16 cellular contexts compared by ENCODE assay signal in the genomic region with DNA sequence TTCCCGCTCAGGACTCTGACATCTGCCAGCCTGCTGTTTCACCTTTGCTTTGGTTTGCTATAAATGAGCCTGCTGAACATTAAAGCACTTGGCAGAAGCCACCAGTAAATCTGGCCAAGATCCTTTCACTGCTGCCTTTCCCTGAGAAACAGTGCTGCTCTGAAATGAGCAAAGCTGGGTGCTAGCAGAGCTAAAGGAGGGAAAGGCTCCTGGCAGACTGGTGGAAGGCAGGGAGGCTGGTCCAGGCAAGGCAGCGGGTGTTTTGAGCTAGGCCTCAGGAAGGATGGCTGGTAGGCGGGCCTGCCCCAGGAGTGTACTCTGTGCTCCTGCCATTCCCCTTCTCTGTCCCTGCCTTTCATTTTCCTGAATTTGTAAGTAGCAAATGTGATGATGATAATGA. TPM values are rescaled to one million over a fixed set of nuclear protein-coding genes. Genes with fewer than 3 reads are reported as not detected.
A peak's percentile ranks its signal among the peaks of the same experiment; 100 is the strongest.
DNase-seq lines count a peak whose midpoint lies in the region; ATAC-seq lines count a peak whose summit lies in the region.
"Had no signal": no experiment of that assay in that cellular context is flagged by ENCODE, and none has a peak within 500 bp of the region (broad histone marks: within the 10 kb centered on the region; RNA-seq: fewer than 3 reads in every experiment).

No MANE protein-coding gene starts in this region.

- peak overlapping the region; percentile 67 for H3K27ac ChIP-seq in rectal smooth muscle tissue (ENCODE audit: low read depth, low read length)
- H3K27ac ChIP-seq: colonic mucosa, left lung had no signal

- ATAC-seq in left ventricle myocardium superior = peak; percentile 85
- ATAC-seq in HG02973 (IDR thresholded peaks at IDR 0.05; ENCODE audit: unreplicated experiment) = no peak
- ATAC-seq: left lung had no signal

- H3K4me1 ChIP-seq in rectal smooth muscle tissue (ENCODE audit: control insufficient read depth, insufficient read depth, low read length) = peaks cover 22% of the 10 kb centered on the region
- H3K4me1 ChIP-seq: colonic mucosa, left lung had no signal

- H3K4me3 ChIP-seq in rectal smooth muscle tissue (ENCODE audit: low read length) = no peak overlapping the region
- H3K4me3 ChIP-seq: colonic mucosa, left lung had no signal

- no peak overlapping the region for H3K9ac ChIP-seq in rectal smooth muscle tissue (ENCODE audit: low read length)

- H3K36me3 ChIP-seq in rectal smooth muscle tissue (ENCODE audit: control insufficient read depth, insufficient read depth, low read length) = peaks cover 18% of the 10 kb centered on the region

- intact Hi-C loops in left ventricle myocardium superior (cut with micrococcal nuclease) = no loop called here

- no peaks in the 10 kb centered on the region for H3K27me3 ChIP-seq in rectal smooth muscle tissue (ENCODE audit: control insufficient read depth, insufficient read depth, low read length)
- H3K27me3 ChIP-seq: colonic mucosa, left lung had no signal

- DNase-seq in NCI-H2171 (lab: John Stamatoyannopoulos, UW) = peak; percentile 6
- peak; percentile 64 for DNase-seq in cerebellar cortex (ENCODE audit: low spot score)
- no peak for DNase-seq in left ventricle myocardium superior
- no peak for DNase-seq in activated naive CD4-positive, alpha-beta T cell treated with Interleukin-2 at 50 U/mL for 16 hours
- DNase-seq in cerebellar nuclear complex (lab: John Stamatoyannopoulos, UW) = no peak
- no peak for DNase-seq in activated CD4-positive, alpha-beta T cell treated with anti-CD3 and anti-CD28 coated beads for 48 hours
- DNase-seq: activated CD4-positive, CD25-positive, alpha-beta regulatory T cell treated with anti-CD3 and anti-CD28 coated beads, Interleukin-2, amount 50 U/mL, for 72 hours; activated naive CD4-positive, alpha-beta T cell treated with anti-CD3 and anti-CD28 coated beads, Interleukin-2, amount 50 U/mL, for 16 hours; colonic mucosa; left lung; MM.1S; SIG-M5; stimulated activated CD4-positive, alpha-beta T cell treated with anti-CD3 and anti-CD28 coated beads, Interleukin-4, amount 100 ng/mL, for 24 hours; trophoblast cell had no signal

RNA-seq across cellular contexts. Expression of a gene that starts 52.5 kb away (rescaled TPM):
- 3.4 TPM for total RNA-seq in left ventricle myocardium superior

RNA-seq across cellular contexts. Expression of a gene that starts 53.6 kb away (rescaled TPM):
- 41.3 TPM for total RNA-seq in left ventricle myocardium superior

RNA-seq across cellular contexts. Expression of a gene that starts 53.6 kb away (rescaled TPM):
- total RNA-seq in left ventricle myocardium superior = 41.8 TPM

Comparison
In these comparisons a context has a peak if more than half of its experiments do, and no peak if none do; other contexts are left out.
1. DNase-seq: peak in NCI-H2171 (single experiment) and cerebellar cortex (single experiment); none in left ventricle myocardium superior (single experiment), activated naive CD4-positive, alpha-beta T cell treated with Interleukin-2 at 50 U/mL for 16 hours (single experiment), cerebellar nuclear complex (0 of 2) and activated CD4-positive, alpha-beta T cell treated with anti-CD3 and anti-CD28 coated beads for 48 hours (single experiment).